ENCODE assay signal across 12 cellular contexts in genomic region chr17:50060951-50061712, GRCh38. TPM values are rescaled to one million over a fixed set of nuclear protein-coding genes. Genes with fewer than 3 reads are reported as not detected.
A peak's percentile ranks its signal among the peaks of the same experiment; 100 is the strongest.
DNase-seq lines count a peak whose midpoint lies in the region; ATAC-seq and TF ChIP-seq lines count a peak whose summit lies in the region.
"Had no signal": no experiment of that assay in that cellular context is flagged by ENCODE, and none has a peak within 500 bp of the region (broad histone marks: within the 10 kb centered on the region; RNA-seq: fewer than 3 reads in every experiment).

No MANE protein-coding gene starts in this region.

- no peak overlapping the region for H4K8ac ChIP-seq in neuronal stem cell (ENCODE audit: low read depth, low read length)

- peak overlapping the region; percentile 98 for H2AK5ac ChIP-seq in neuronal stem cell (ENCODE audit: low read depth, low read length)

- CTCF ChIA-PET in activated CD4-positive, alpha-beta memory T cell treated with anti-CD3 and anti-CD28 coated beads, Interleukin-2, amount 10 ng/mL, durations not matched to agents 7 days and 5 days (lab: Charles Lee), result interaction anchor here (1.2 to 1.5 kb wide), 2 partner anchors 27 to 33 kb away, joined by 3 to 4 read pairs; no protein-coding TSS in a partner anchor

- peak overlapping the region; percentile 100 for H3K27ac ChIP-seq in RWPE2 (ENCODE audit: poor library complexity, severe bottlenecking)
- no peak overlapping the region for H3K27ac ChIP-seq in neuronal stem cell (replicated peaks; ENCODE audit: low read length)
- H3K27ac ChIP-seq in hepatocyte, result no peak overlapping the region

- peak; percentile 30 for ATAC-seq in RWPE2 (ENCODE audit: low read depth)
- ATAC-seq in GM18519 (IDR thresholded peaks at IDR 0.05; ENCODE audit: low FRiP score, unreplicated experiment), result no peak
- ATAC-seq: stimulated activated naive B cell treated with anti-CD40 and anti-IgM and Interleukin-4, amounts not matched to agents 10 μg/mL and 1 μg/mL and 100 μg/mL, for 72 hours had no signal

- H2BK12ac ChIP-seq in neuronal stem cell (ENCODE audit: low read length), result no peak overlapping the region

- peak overlapping the region; percentile 53 for H2BK120ac ChIP-seq in neuronal stem cell (ENCODE audit: low read depth, low read length)

- H4K20me1 ChIP-seq in hepatocyte (ENCODE audit: insufficient read depth, poor library complexity, severe bottlenecking), result no peaks in the 10 kb centered on the region

- H3K9me3 Mint-ChIP-seq in activated CD4-positive, alpha-beta memory T cell treated with anti-CD3 and anti-CD28 coated beads, Interleukin-2, amount 10 ng/mL, durations not matched to agents 7 days and 5 days, result no peaks in the 10 kb centered on the region
- H3K9me3 Mint-ChIP-seq: activated naive CD4-positive, alpha-beta T cell treated with anti-CD3 and anti-CD28 coated beads, Interleukin-2, amount 10 ng/mL, durations not matched to agents 7 days and 5 days; CD4-positive, alpha-beta T cell; stimulated activated naive B cell treated with anti-CD40 and anti-IgM and Interleukin-4, amounts not matched to agents 10 μg/mL and 1 μg/mL and 100 μg/mL, for 72 hours had no signal

- H3K36me3 ChIP-seq in RWPE2 (ENCODE audit: low read depth) (peaks cover 90% of the 10 kb centered on the region), neuronal stem cell (replicated peaks in 1 of 2; ENCODE audit: control insufficient read depth in 2 of 2, insufficient read depth in 2 of 2, low read length in 2 of 2) (no peaks in the 10 kb centered on the region), HAP-1 (replicated peaks) (no peaks in the 10 kb centered on the region), hepatocyte (replicated peaks; ENCODE audit: insufficient read depth, low read depth) (no peaks in the 10 kb centered on the region)

- H3K4me3 Mint-ChIP-seq in activated CD4-positive, alpha-beta memory T cell treated with anti-CD3 and anti-CD28 coated beads, Interleukin-2, amount 10 ng/mL, durations not matched to agents 7 days and 5 days, result no peak overlapping the region
- H3K4me3 Mint-ChIP-seq: activated naive CD4-positive, alpha-beta T cell treated with anti-CD3 and anti-CD28 coated beads, Interleukin-2, amount 10 ng/mL, durations not matched to agents 7 days and 5 days; CD4-positive, alpha-beta T cell; stimulated activated naive B cell treated with anti-CD40 and anti-IgM and Interleukin-4, amounts not matched to agents 10 μg/mL and 1 μg/mL and 100 μg/mL, for 72 hours had no signal

- H3K14ac ChIP-seq in neuronal stem cell (ENCODE audit: low read length), result no peak overlapping the region

- H3K4me1 ChIP-seq in RWPE2 (ENCODE audit: insufficient read depth, poor library complexity, severe bottlenecking), result peaks cover 58% of the 10 kb centered on the region
- peaks cover 1 to 8% of the 10 kb centered on the region in 2 donors for H3K4me1 ChIP-seq in neuronal stem cell (ENCODE audit: control insufficient read depth in 2 of 2, insufficient read depth in 1 of 2, low read depth in 1 of 2, low read length in 2 of 2)
- no peaks in the 10 kb centered on the region for H3K4me1 ChIP-seq in HAP-1
- H3K4me1 ChIP-seq in hepatocyte (ENCODE audit: insufficient read depth), result peaks cover 56% of the 10 kb centered on the region

- peak overlapping the region; percentile 53 for H3K18ac ChIP-seq in neuronal stem cell (ENCODE audit: low read length)

- H3K9ac ChIP-seq in neuronal stem cell (ENCODE audit: low read depth, low read length, poor library complexity), result no peak overlapping the region

- no peaks in the 10 kb centered on the region for H3K79me1 ChIP-seq in neuronal stem cell (ENCODE audit: low read depth, low read length)

- H2AFZ ChIP-seq in neuronal stem cell (ENCODE audit: low read length) (no peak overlapping the region), hepatocyte (no peak overlapping the region)

- WGBS in neuronal stem cell (ENCODE audit: extremely low coverage in 2 of 2, insufficient read length in 2 of 2, insufficient replicate concordance in 1 of 2), 2 donors, result no CpG with 5 or more reads among the region's 9 CpGs
- WGBS in hepatocyte (ENCODE audit: low lambda C conversion rate, missing lambda C conversion rate), result 91% methylated on average over 9 of the region's 9 CpGs

- H3K4me3 ChIP-seq in RWPE2 (ENCODE audit: severe bottlenecking) (peak overlapping the region; percentile 5), neuronal stem cell (ENCODE audit: low read length in 2 of 2) (no peak overlapping the region), HAP-1 (no peak overlapping the region), hepatocyte (no peak overlapping the region)

- H2BK5ac ChIP-seq in neuronal stem cell (ENCODE audit: low read length), result no peak overlapping the region

- no peak for TF ChIP-seq CTCF in RWPE2 (IDR thresholded peaks at IDR 0.05; ENCODE audit: poor library complexity, severe bottlenecking)
- no peak for TF ChIP-seq CTCF in hepatocyte (IDR thresholded peaks at IDR 0.05; ENCODE audit: poor library complexity)

- peaks cover 19% of the 10 kb centered on the region for H3K79me2 ChIP-seq in hepatocyte

- no peak overlapping the region for H3K23ac ChIP-seq in neuronal stem cell (ENCODE audit: low read depth, low read length, poor library complexity)

- in situ Hi-C loops in ACHN (cut with HindIII; ENCODE audit: low pct_ligation_motif_present, low pct_unique_long_range_greater_than_20kb, low sequenced_read_pairs) (no loop called here), HAP-1 (cut with MboI; ENCODE audit: low sequenced_read_pairs) (no loop called here)

- no peaks in the 10 kb centered on the region for H3K36me3 Mint-ChIP-seq in activated CD4-positive, alpha-beta memory T cell treated with anti-CD3 and anti-CD28 coated beads, Interleukin-2, amount 10 ng/mL, durations not matched to agents 7 days and 5 days (ENCODE audit: low read depth)
- H3K36me3 Mint-ChIP-seq: stimulated activated naive B cell treated with anti-CD40 and anti-IgM and Interleukin-4, amounts not matched to agents 10 μg/mL and 1 μg/mL and 100 μg/mL, for 72 hours had no signal

- H3K9me3 ChIP-seq in RWPE2 (ENCODE audit: severe bottlenecking), result no peaks in the 10 kb centered on the region
- no peaks in the 10 kb centered on the region for H3K9me3 ChIP-seq in neuronal stem cell (replicated peaks in 1 of 2; ENCODE audit: control insufficient read depth in 2 of 2, insufficient read depth in 1 of 2, low read depth in 1 of 2, low read length in 2 of 2)
- H3K9me3 ChIP-seq in HAP-1, result no peaks in the 10 kb centered on the region
- no peaks in the 10 kb centered on the region for H3K9me3 ChIP-seq in hepatocyte (ENCODE audit: low read depth)

- peak; percentile 75 for DNase-seq in ACHN
- peak; percentile 96 for DNase-seq in RWPE2 (ENCODE audit: low spot score)
- DNase-seq in fibroblast of the conjunctiva (ENCODE audit: low read depth), result peak; percentile 67
- no peak for DNase-seq in neuronal stem cell (ENCODE audit: low spot score)
- no peak for DNase-seq in HAP-1 (ENCODE audit: low spot score in 2 of 2)
- no peak for DNase-seq in activated CD4-positive, alpha-beta memory T cell treated with anti-CD3 and anti-CD28 coated beads, Interleukin-2, amount 10 ng/mL, durations not matched to agents 7 days and 5 days
- DNase-seq in hepatocyte (ENCODE audit: low spot score), result no peak
- DNase-seq: activated naive CD4-positive, alpha-beta T cell treated with anti-CD3 and anti-CD28 coated beads, Interleukin-2, amount 10 ng/mL, durations not matched to agents 7 days and 5 days; CD4-positive, alpha-beta T cell; SIG-M5; stimulated activated naive B cell treated with anti-CD40 and anti-IgM and Interleukin-4, amounts not matched to agents 10 μg/mL and 1 μg/mL and 100 μg/mL, for 72 hours had no signal

- POLR2A ChIA-PET in activated CD4-positive, alpha-beta memory T cell treated with anti-CD3 and anti-CD28 coated beads, Interleukin-2, amount 10 ng/mL, durations not matched to agents 7 days and 5 days (lab: Charles Lee), result no interaction called here

- peaks cover 5% of the 10 kb centered on the region for H3K27me3 Mint-ChIP-seq in activated CD4-positive, alpha-beta memory T cell treated with anti-CD3 and anti-CD28 coated beads, Interleukin-2, amount 10 ng/mL, durations not matched to agents 7 days and 5 days
- H3K27me3 Mint-ChIP-seq: CD4-positive, alpha-beta T cell had no signal

- H3K27me3 ChIP-seq in RWPE2 (ENCODE audit: insufficient read depth, poor library complexity, severe bottlenecking), result no peaks in the 10 kb centered on the region
- peaks cover 0 to 30% (median 19%) of the 10 kb centered on the region in 3 experiments for H3K27me3 ChIP-seq in neuronal stem cell (ENCODE audit: control insufficient read depth in 3 of 3, insufficient read depth in 3 of 3, low read depth in 1 of 3, low read length in 3 of 3)
- H3K27me3 ChIP-seq in HAP-1 (ENCODE audit: low read depth), result no peaks in the 10 kb centered on the region
- H3K27me3 ChIP-seq in hepatocyte, result no peaks in the 10 kb centered on the region

- no peak overlapping the region for H3K4ac ChIP-seq in neuronal stem cell (ENCODE audit: low read length)

- H4K91ac ChIP-seq in neuronal stem cell (ENCODE audit: low read depth, low read length, poor library complexity), result no peak overlapping the region

- no peaks in the 10 kb centered on the region for H3K9me2 ChIP-seq in hepatocyte (replicated peaks; ENCODE audit: insufficient read depth)

- H3K27ac Mint-ChIP-seq in activated CD4-positive, alpha-beta memory T cell treated with anti-CD3 and anti-CD28 coated beads, Interleukin-2, amount 10 ng/mL, durations not matched to agents 7 days and 5 days, result no peak overlapping the region
- H3K27ac Mint-ChIP-seq: activated naive CD4-positive, alpha-beta T cell treated with anti-CD3 and anti-CD28 coated beads, Interleukin-2, amount 10 ng/mL, durations not matched to agents 7 days and 5 days; CD4-positive, alpha-beta T cell; stimulated activated naive B cell treated with anti-CD40 and anti-IgM and Interleukin-4, amounts not matched to agents 10 μg/mL and 1 μg/mL and 100 μg/mL, for 72 hours had no signal

- H3K4me1 Mint-ChIP-seq in activated CD4-positive, alpha-beta memory T cell treated with anti-CD3 and anti-CD28 coated beads, Interleukin-2, amount 10 ng/mL, durations not matched to agents 7 days and 5 days, result peaks cover 16% of the 10 kb centered on the region

- H2BK15ac ChIP-seq in neuronal stem cell (ENCODE audit: low read length), result no peak overlapping the region

- H3K4me2 ChIP-seq in neuronal stem cell (ENCODE audit: insufficient read depth, low read length, poor library complexity, severe bottlenecking) (no peak overlapping the region), hepatocyte (no peak overlapping the region)

RNA-seq across cellular contexts. Expression of gene ITGA3, which starts 5.2 kb away (rescaled TPM):
- polyA plus RNA-seq in neuronal stem cell (2013, experiment 1 of 2), result 8.3 TPM
- 6.8 TPM for polyA plus RNA-seq in neuronal stem cell (2013, experiment 2 of 2)
- 10 to 100 TPM; 12.5 to 13.4 TPM for total RNA-seq in activated CD4-positive, alpha-beta memory T cell treated with anti-CD3 and anti-CD28 coated beads, Interleukin-2, amount 10 ng/mL, durations not matched to agents 7 days and 5 days
- total RNA-seq in hepatocyte, result 26.3 and 28.5 TPM in 2 replicates
- 32.8 and 43.4 TPM in 2 replicates for polyA plus RNA-seq in hepatocyte

RNA-seq across cellular contexts. Expression of gene PDK2, which starts 34.0 kb away (rescaled TPM):
- polyA plus RNA-seq in neuronal stem cell (2013, experiment 1 of 2), result 40.5 TPM
- polyA plus RNA-seq in neuronal stem cell (2013, experiment 2 of 2), result 39.2 TPM
- 10 to 100 TPM; 19.6 to 23.4 TPM for total RNA-seq in activated CD4-positive, alpha-beta memory T cell treated with anti-CD3 and anti-CD28 coated beads, Interleukin-2, amount 10 ng/mL, durations not matched to agents 7 days and 5 days
- total RNA-seq in hepatocyte, result 35.5 and 42.7 TPM in 2 replicates
- 55.8 and 56.9 TPM in 2 replicates for polyA plus RNA-seq in hepatocyte

Comparison
In these comparisons a context has a peak if more than half of its experiments do, and no peak if none do; other contexts are left out.
1. DNase-seq: peak in ACHN (single experiment), RWPE2 (single experiment) and fibroblast of the conjunctiva (single experiment); none in neuronal stem cell (single experiment), HAP-1 (0 of 2), activated CD4-positive, alpha-beta memory T cell treated with anti-CD3 and anti-CD28 coated beads, Interleukin-2, amount 10 ng/mL, durations not matched to agents 7 days and 5 days (single experiment) and hepatocyte (single experiment).